In the genomic region with DNA sequence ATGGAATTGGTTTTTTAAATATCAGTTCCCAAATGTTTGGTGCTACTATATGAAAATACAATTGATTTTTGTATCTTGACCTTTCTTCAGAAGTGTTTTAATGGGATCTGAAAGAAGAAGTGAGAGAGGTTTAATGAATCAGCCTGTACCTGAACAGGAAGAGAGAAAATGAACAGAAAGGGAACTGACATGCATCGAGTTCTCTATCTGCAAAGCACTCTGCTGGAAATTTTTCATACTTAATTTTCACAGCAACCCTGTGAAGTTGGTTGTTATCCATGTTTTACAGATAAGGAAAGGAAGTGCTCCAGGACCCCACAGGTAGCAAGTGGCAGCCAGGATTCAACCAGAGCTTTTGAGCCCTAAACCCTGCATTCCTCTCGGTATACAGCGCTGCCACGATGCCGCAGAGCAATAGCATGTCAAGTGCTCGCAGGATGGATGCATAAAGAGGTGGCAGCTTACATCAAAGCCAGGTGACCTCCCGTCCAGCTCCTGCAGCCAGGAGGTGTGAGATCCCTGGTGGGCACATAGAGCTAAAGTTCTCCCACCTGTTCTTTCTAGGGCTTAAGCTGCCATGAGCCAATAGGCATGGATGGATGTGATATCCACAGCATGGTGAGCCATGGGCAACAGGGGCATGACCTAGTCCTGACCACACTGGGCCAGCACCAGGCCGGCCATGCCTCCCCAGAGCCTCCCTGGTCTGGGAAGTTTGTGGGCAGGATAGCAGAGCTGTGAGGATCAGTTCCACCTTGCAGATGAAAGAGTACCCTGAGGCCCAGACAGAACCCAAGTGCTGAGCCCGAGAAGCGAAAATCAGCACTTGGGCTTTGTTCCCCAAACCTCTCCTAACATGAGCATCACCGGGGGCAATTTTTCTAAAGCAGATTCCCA, we compare ENCODE assay signal across 13 cellular contexts. TPM values are rescaled to one million over a fixed set of nuclear protein-coding genes. Genes with fewer than 3 reads are reported as not detected.
DNase-seq lines count a peak whose midpoint lies in the region; ATAC-seq and TF ChIP-seq lines count a peak whose summit lies in the region.
"Had no signal": no experiment of that assay in that cellular context is flagged by ENCODE, and none has a peak within 500 bp of the region (broad histone marks: within the 10 kb centered on the region; RNA-seq: fewer than 3 reads in every experiment).

No MANE protein-coding gene starts in this region.

- POLR2A ChIA-PET in naive thymus-derived CD4-positive, alpha-beta T cell (lab: Charles Lee) = interaction anchor here (1.8 kb wide), 1 partner anchor 16 kb away, joined by 3 read pairs; no protein-coding TSS in a partner anchor
- POLR2A ChIA-PET in activated CD4-positive, alpha-beta memory T cell treated with anti-CD3 and anti-CD28 coated beads, Interleukin-2, amount 10 ng/mL, durations not matched to agents 7 days and 5 days (lab: Charles Lee) = no interaction called here

- no peak overlapping the region for H3K4me3 ChIP-seq in naive thymus-derived CD4-positive, alpha-beta T cell (ENCODE audit: low read length)
- H3K4me3 ChIP-seq: SJSA1 had no signal

- no peaks in the 10 kb centered on the region for H3K4me1 ChIP-seq in naive thymus-derived CD4-positive, alpha-beta T cell (ENCODE audit: control insufficient read depth in 2 of 2, insufficient read depth in 2 of 2, low read length in 2 of 2)

- H3K27ac ChIP-seq in naive thymus-derived CD4-positive, alpha-beta T cell (ENCODE audit: low read depth, low read length) = no peak overlapping the region
- H3K27ac ChIP-seq: neutrophil, SJSA1 had no signal

- DNase-seq in endothelial cell (ENCODE audit: low spot score) (no peak), NCI-H446 treated with DMSO at 0.1 percent for 48 hours (lab: John Stamatoyannopoulos, UW) (no peak)
- no peak for DNase-seq in naive thymus-derived CD4-positive, alpha-beta T cell
- no peak for DNase-seq in activated CD4-positive, alpha-beta memory T cell treated with anti-CD3 and anti-CD28 coated beads, Interleukin-2, amount 10 ng/mL, durations not matched to agents 7 days and 5 days
- DNase-seq in activated CD4-positive, CD25-positive, alpha-beta regulatory T cell (lab: John Stamatoyannopoulos, UW) = no peak
- DNase-seq: activated T-cell treated with anti-CD3 and anti-CD28 coated beads for 4 hours; CD4-positive, CD25-positive, alpha-beta regulatory T cell; NCI-H1092 had no signal

- no peaks in the 10 kb centered on the region for H3K9me3 Mint-ChIP-seq in endothelial cell (ENCODE audit: unreplicated experiment)
- peaks cover 0 to 3% (median 0%) of the 10 kb centered on the region in 11 donors for H3K9me3 Mint-ChIP-seq in naive thymus-derived CD4-positive, alpha-beta T cell
- H3K9me3 Mint-ChIP-seq in activated CD4-positive, alpha-beta memory T cell treated with anti-CD3 and anti-CD28 coated beads, Interleukin-2, amount 10 ng/mL, durations not matched to agents 7 days and 5 days = no peaks in the 10 kb centered on the region
- H3K9me3 Mint-ChIP-seq: CD4-positive, CD25-positive, alpha-beta regulatory T cell had no signal

- H3K27ac Mint-ChIP-seq in endothelial cell (ENCODE audit: unreplicated experiment) = peak overlapping the region; percentile 80
- H3K27ac Mint-ChIP-seq in naive thymus-derived CD4-positive, alpha-beta T cell = no peak overlapping the region
- no peak overlapping the region for H3K27ac Mint-ChIP-seq in activated CD4-positive, alpha-beta memory T cell treated with anti-CD3 and anti-CD28 coated beads, Interleukin-2, amount 10 ng/mL, durations not matched to agents 7 days and 5 days
- H3K27ac Mint-ChIP-seq: CD4-positive, CD25-positive, alpha-beta regulatory T cell had no signal

- CTCF ChIA-PET in naive thymus-derived CD4-positive, alpha-beta T cell (lab: Charles Lee) = interaction anchor here (0.6 to 1.2 kb wide), 2 partner anchors 10 to 23 kb away, joined by 3 to 4 read pairs; no protein-coding TSS in a partner anchor
- CTCF ChIA-PET in activated CD4-positive, alpha-beta memory T cell treated with anti-CD3 and anti-CD28 coated beads, Interleukin-2, amount 10 ng/mL, durations not matched to agents 7 days and 5 days (lab: Charles Lee) = no interaction called here

- H3K27me3 Mint-ChIP-seq in endothelial cell (ENCODE audit: unreplicated experiment) = peaks cover 6% of the 10 kb centered on the region
- H3K27me3 Mint-ChIP-seq in naive thymus-derived CD4-positive, alpha-beta T cell = peaks cover 0 to 13% (median 0%) of the 10 kb centered on the region in 5 donors
- H3K27me3 Mint-ChIP-seq in activated CD4-positive, alpha-beta memory T cell treated with anti-CD3 and anti-CD28 coated beads, Interleukin-2, amount 10 ng/mL, durations not matched to agents 7 days and 5 days = peaks cover 13% of the 10 kb centered on the region

- intact Hi-C loops in naive thymus-derived CD4-positive, alpha-beta T cell (cut with micrococcal nuclease) = no loop called here

- no peaks in the 10 kb centered on the region for H3K36me3 Mint-ChIP-seq in endothelial cell (ENCODE audit: low read depth, unreplicated experiment)
- H3K36me3 Mint-ChIP-seq in naive thymus-derived CD4-positive, alpha-beta T cell = no peaks in the 10 kb centered on the region
- H3K36me3 Mint-ChIP-seq in activated CD4-positive, alpha-beta memory T cell treated with anti-CD3 and anti-CD28 coated beads, Interleukin-2, amount 10 ng/mL, durations not matched to agents 7 days and 5 days (ENCODE audit: low read depth) = no peaks in the 10 kb centered on the region
- H3K36me3 Mint-ChIP-seq: CD4-positive, CD25-positive, alpha-beta regulatory T cell had no signal

- H3K4me1 Mint-ChIP-seq in endothelial cell (ENCODE audit: unreplicated experiment) = peaks cover 31% of the 10 kb centered on the region
- H3K4me1 Mint-ChIP-seq in naive thymus-derived CD4-positive, alpha-beta T cell = peaks cover 0 to 2% (median 0%) of the 10 kb centered on the region in 7 donors
- no peaks in the 10 kb centered on the region for H3K4me1 Mint-ChIP-seq in activated CD4-positive, alpha-beta memory T cell treated with anti-CD3 and anti-CD28 coated beads, Interleukin-2, amount 10 ng/mL, durations not matched to agents 7 days and 5 days

- H3K4me3 Mint-ChIP-seq in endothelial cell (ENCODE audit: unreplicated experiment) = no peak overlapping the region
- H3K4me3 Mint-ChIP-seq in naive thymus-derived CD4-positive, alpha-beta T cell = no peak overlapping the region
- no peak overlapping the region for H3K4me3 Mint-ChIP-seq in activated CD4-positive, alpha-beta memory T cell treated with anti-CD3 and anti-CD28 coated beads, Interleukin-2, amount 10 ng/mL, durations not matched to agents 7 days and 5 days
- H3K4me3 Mint-ChIP-seq: CD4-positive, CD25-positive, alpha-beta regulatory T cell had no signal

- no peaks in the 10 kb centered on the region for H3K9me3 ChIP-seq in naive thymus-derived CD4-positive, alpha-beta T cell (ENCODE audit: control insufficient read depth in 2 of 3, low read length in 3 of 3)
- H3K9me3 ChIP-seq: neutrophil, SJSA1 had no signal

- H3K27me3 ChIP-seq in naive thymus-derived CD4-positive, alpha-beta T cell (ENCODE audit: control insufficient read depth in 2 of 2, insufficient read depth in 2 of 2, low read length in 2 of 2) = no peaks in the 10 kb centered on the region
- H3K27me3 ChIP-seq: SJSA1 had no signal

- ATAC-seq in GM18508 (IDR thresholded peaks at IDR 0.05; ENCODE audit: insufficient read depth, unreplicated experiment) (peak; percentile 47), GM21526 (IDR thresholded peaks at IDR 0.05; ENCODE audit: low FRiP score, unreplicated experiment) (peak; percentile 45), HG03196 (IDR thresholded peaks at IDR 0.05; ENCODE audit: unreplicated experiment) (peak; percentile 52)
- no peak for ATAC-seq in naive thymus-derived CD4-positive, alpha-beta T cell

- no peaks in the 10 kb centered on the region for H3K36me3 ChIP-seq in naive thymus-derived CD4-positive, alpha-beta T cell (ENCODE audit: control insufficient read depth in 2 of 3, insufficient read depth in 3 of 3, low read length in 3 of 3)
- H3K36me3 ChIP-seq: neutrophil, SJSA1 had no signal

- TF ChIP-seq CTCF in endothelial cell (IDR thresholded peaks at IDR 0.05; ENCODE audit: unreplicated experiment) = no peak

RNA-seq across cellular contexts. Expression of a gene that starts 57.2 kb away (rescaled TPM):
- not detected for total RNA-seq in endothelial cell (ENCODE audit: unreplicated experiment)
- not detected for total RNA-seq in naive thymus-derived CD4-positive, alpha-beta T cell
- polyA plus RNA-seq in naive thymus-derived CD4-positive, alpha-beta T cell = not detected
- total RNA-seq in activated CD4-positive, alpha-beta memory T cell treated with anti-CD3 and anti-CD28 coated beads, Interleukin-2, amount 10 ng/mL, durations not matched to agents 7 days and 5 days = not detected
- total RNA-seq: CD4-positive, CD25-positive, alpha-beta regulatory T cell; SJSA1 had no signal
- polyA plus RNA-seq: CD4-positive, CD25-positive, alpha-beta regulatory T cell had no signal
